ENCODE assay signal across 1 cellular context in genomic region chr11:45982656-45983470, GRCh38.
TF ChIP-seq lines count a peak whose summit lies in the region.

No MANE protein-coding gene starts in this region.

TF ChIP-seq in K562, 482 proteins besides CTCF, POLR2A, EP300 and RAD21 (continued from another document and continues in another):
- no peak for TF ChIP-seq CHAMP1 (IDR thresholded peaks at IDR 0.05)
- no peak for TF ChIP-seq PHF8 (IDR thresholded peaks at IDR 0.05; ENCODE audit: borderline replicate concordance, low read length)
- TF ChIP-seq CREB5 (CRISPR knock-in tag; IDR thresholded peaks at IDR 0.05), result no peak
- TF ChIP-seq HMG20B (CRISPR knock-in tag; IDR thresholded peaks at IDR 0.05), result no peak
- TF ChIP-seq GTF2A2 (tag; IDR thresholded peaks at IDR 0.05), result no peak
- TF ChIP-seq ZNF239 (CRISPR knock-in tag; IDR thresholded peaks at IDR 0.05), result no peak
- peak; percentile 88 for TF ChIP-seq NBN (IDR thresholded peaks at IDR 0.05; ENCODE audit: low read depth)
- no peak for TF ChIP-seq SRSF3 (IDR thresholded peaks at IDR 0.05; ENCODE audit: insufficient read depth, low read length)
- TF ChIP-seq USF2 (CRISPR knock-in tag; IDR thresholded peaks at IDR 0.05), result no peak
- no peak for TF ChIP-seq C11orf30 (IDR thresholded peaks at IDR 0.05; ENCODE audit: low read depth)
- no peak for TF ChIP-seq HDGF (IDR thresholded peaks at IDR 0.05)
- no peak for TF ChIP-seq ZNF12 (CRISPR knock-in tag; IDR thresholded peaks at IDR 0.05)
- TF ChIP-seq, protein P1, sequence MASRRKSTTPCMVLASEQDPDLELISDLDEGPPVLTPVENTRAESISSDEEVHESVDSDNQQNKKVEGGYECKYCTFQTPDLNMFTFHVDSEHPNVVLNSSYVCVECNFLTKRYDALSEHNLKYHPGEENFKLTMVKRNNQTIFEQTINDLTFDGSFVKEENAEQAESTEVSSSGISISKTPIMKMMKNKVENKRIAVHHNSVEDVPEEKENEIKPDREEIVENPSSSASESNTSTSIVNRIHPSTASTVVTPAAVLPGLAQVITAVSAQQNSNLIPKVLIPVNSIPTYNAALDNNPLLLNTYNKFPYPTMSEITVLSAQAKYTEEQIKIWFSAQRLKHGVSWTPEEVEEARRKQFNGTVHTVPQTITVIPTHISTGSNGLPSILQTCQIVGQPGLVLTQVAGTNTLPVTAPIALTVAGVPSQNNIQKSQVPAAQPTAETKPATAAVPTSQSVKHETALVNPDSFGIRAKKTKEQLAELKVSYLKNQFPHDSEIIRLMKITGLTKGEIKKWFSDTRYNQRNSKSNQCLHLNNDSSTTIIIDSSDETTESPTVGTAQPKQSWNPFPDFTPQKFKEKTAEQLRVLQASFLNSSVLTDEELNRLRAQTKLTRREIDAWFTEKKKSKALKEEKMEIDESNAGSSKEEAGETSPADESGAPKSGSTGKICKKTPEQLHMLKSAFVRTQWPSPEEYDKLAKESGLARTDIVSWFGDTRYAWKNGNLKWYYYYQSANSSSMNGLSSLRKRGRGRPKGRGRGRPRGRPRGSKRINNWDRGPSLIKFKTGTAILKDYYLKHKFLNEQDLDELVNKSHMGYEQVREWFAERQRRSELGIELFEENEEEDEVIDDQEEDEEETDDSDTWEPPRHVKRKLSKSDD (conservative IDR thresholded peaks at IDR 0.05; ENCODE audit: low read length), result no peak
- TF ChIP-seq ZNF146 (CRISPR knock-in tag; IDR thresholded peaks at IDR 0.05; ENCODE audit: unreplicated experiment), result no peak
- TF ChIP-seq MEF2A (IDR thresholded peaks at IDR 0.05; ENCODE audit: control insufficient read depth, low read depth, low read length), result no peak
- TF ChIP-seq, protein P2, sequence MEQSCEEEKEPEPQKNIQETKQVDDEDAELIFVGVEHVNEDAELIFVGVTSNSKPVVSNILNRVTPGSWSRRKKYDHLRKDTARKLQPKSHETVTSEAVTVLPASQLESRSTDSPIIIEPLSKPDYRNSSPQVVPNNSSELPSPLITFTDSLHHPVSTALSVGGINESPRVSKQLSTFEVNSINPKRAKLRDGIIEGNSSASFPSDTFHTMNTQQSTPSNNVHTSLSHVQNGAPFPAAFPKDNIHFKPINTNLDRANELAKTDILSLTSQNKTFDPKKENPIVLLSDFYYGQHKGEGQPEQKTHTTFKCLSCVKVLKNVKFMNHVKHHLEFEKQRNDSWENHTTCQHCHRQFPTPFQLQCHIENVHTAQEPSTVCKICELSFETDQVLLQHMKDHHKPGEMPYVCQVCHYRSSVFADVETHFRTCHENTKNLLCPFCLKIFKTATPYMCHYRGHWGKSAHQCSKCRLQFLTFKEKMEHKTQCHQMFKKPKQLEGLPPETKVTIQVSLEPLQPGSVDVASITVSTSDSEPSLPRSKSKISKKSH (CRISPR knock-in tag; IDR thresholded peaks at IDR 0.05), result no peak
- TF ChIP-seq RCOR1 (IDR thresholded peaks at IDR 0.05; ENCODE audit: borderline replicate concordance in 1 of 2, low read depth in 2 of 2, low read length in 2 of 2), result peak; percentile 14 to 61; a peak in 1 of 4 replicates
- TF ChIP-seq, protein P3, sequence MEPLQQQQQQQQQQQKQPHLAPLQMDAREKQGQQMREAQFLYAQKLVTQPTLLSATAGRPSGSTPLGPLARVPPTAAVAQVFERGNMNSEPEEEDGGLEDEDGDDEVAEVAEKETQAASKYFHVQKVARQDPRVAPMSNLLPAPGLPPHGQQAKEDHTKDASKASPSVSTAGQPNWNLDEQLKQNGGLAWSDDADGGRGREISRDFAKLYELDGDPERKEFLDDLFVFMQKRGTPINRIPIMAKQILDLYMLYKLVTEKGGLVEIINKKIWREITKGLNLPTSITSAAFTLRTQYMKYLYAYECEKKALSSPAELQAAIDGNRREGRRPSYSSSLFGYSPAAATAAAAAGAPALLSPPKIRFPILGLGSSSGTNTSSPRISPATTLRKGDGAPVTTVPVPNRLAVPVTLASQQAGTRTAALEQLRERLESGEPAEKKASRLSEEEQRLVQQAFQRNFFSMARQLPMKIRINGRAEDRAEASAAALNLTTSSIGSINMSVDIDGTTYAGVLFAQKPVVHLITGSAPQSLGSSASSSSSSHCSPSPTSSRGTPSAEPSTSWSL (CRISPR knock-in tag; IDR thresholded peaks at IDR 0.05; ENCODE audit: borderline replicate concordance), result no peak
- TF ChIP-seq, protein P4, sequence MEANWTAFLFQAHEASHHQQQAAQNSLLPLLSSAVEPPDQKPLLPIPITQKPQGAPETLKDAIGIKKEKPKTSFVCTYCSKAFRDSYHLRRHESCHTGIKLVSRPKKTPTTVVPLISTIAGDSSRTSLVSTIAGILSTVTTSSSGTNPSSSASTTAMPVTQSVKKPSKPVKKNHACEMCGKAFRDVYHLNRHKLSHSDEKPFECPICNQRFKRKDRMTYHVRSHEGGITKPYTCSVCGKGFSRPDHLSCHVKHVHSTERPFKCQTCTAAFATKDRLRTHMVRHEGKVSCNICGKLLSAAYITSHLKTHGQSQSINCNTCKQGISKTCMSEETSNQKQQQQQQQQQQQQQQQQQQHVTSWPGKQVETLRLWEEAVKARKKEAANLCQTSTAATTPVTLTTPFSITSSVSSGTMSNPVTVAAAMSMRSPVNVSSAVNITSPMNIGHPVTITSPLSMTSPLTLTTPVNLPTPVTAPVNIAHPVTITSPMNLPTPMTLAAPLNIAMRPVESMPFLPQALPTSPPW (CRISPR knock-in tag; IDR thresholded peaks at IDR 0.05), result peak; percentile 94
- TF ChIP-seq TCFL5 (CRISPR knock-in tag; conservative IDR thresholded peaks at IDR 0.05), result no peak
- TF ChIP-seq ZC3H4 (CRISPR knock-in tag; IDR thresholded peaks at IDR 0.05; ENCODE audit: borderline replicate concordance), result no peak
- TF ChIP-seq FOXJ3 (CRISPR knock-in tag; IDR thresholded peaks at IDR 0.05), result no peak
- TF ChIP-seq HDAC3 (IDR thresholded peaks at IDR 0.05; ENCODE audit: borderline replicate concordance, partially characterized antibody), result no peak
- no peak for TF ChIP-seq PURB (CRISPR knock-in tag; IDR thresholded peaks at IDR 0.05; ENCODE audit: low read depth)
- no peak for TF ChIP-seq ZNF76 (CRISPR knock-in tag; IDR thresholded peaks at IDR 0.05; ENCODE audit: borderline replicate concordance)
- no peak for TF ChIP-seq ZNF232 (CRISPR knock-in tag; IDR thresholded peaks at IDR 0.05)
- TF ChIP-seq, protein P5, sequence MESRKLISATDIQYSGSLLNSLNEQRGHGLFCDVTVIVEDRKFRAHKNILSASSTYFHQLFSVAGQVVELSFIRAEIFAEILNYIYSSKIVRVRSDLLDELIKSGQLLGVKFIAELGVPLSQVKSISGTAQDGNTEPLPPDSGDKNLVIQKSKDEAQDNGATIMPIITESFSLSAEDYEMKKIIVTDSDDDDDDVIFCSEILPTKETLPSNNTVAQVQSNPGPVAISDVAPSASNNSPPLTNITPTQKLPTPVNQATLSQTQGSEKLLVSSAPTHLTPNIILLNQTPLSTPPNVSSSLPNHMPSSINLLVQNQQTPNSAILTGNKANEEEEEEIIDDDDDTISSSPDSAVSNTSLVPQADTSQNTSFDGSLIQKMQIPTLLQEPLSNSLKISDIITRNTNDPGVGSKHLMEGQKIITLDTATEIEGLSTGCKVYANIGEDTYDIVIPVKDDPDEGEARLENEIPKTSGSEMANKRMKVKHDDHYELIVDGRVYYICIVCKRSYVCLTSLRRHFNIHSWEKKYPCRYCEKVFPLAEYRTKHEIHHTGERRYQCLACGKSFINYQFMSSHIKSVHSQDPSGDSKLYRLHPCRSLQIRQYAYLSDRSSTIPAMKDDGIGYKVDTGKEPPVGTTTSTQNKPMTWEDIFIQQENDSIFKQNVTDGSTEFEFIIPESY (CRISPR knock-in tag; IDR thresholded peaks at IDR 0.05), result 0 out of 2 replicates have a peak, but pooled peaks have one; percentile 5
- TF ChIP-seq, protein P6, sequence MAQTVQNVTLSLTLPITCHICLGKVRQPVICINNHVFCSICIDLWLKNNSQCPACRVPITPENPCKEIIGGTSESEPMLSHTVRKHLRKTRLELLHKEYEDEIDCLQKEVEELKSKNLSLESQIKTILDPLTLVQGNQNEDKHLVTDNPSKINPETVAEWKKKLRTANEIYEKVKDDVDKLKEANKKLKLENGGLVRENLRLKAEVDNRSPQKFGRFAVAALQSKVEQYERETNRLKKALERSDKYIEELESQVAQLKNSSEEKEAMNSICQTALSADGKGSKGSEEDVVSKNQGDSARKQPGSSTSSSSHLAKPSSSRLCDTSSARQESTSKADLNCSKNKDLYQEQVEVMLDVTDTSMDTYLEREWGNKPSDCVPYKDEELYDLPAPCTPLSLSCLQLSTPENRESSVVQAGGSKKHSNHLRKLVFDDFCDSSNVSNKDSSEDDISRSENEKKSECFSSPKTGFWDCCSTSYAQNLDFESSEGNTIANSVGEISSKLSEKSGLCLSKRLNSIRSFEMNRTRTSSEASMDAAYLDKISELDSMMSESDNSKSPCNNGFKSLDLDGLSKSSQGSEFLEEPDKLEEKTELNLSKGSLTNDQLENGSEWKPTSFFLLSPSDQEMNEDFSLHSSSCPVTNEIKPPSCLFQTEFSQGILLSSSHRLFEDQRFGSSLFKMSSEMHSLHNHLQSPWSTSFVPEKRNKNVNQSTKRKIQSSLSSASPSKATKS (CRISPR knock-in tag; IDR thresholded peaks at IDR 0.05), result no peak
- TF ChIP-seq ZFP36 (IDR thresholded peaks at IDR 0.05; ENCODE audit: low read depth, low read length, partially characterized antibody), result no peak
- no peak for TF ChIP-seq ZNF668 (CRISPR knock-in tag; IDR thresholded peaks at IDR 0.05)
- no peak for TF ChIP-seq KLF6 (CRISPR knock-in tag; IDR thresholded peaks at IDR 0.05; ENCODE audit: borderline replicate concordance)
- TF ChIP-seq CBFB (CRISPR knock-in tag; IDR thresholded peaks at IDR 0.05), result no peak
- TF ChIP-seq, protein P7, sequence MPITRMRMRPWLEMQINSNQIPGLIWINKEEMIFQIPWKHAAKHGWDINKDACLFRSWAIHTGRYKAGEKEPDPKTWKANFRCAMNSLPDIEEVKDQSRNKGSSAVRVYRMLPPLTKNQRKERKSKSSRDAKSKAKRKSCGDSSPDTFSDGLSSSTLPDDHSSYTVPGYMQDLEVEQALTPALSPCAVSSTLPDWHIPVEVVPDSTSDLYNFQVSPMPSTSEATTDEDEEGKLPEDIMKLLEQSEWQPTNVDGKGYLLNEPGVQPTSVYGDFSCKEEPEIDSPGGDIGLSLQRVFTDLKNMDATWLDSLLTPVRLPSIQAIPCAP (CRISPR knock-in tag; IDR thresholded peaks at IDR 0.05; ENCODE audit: borderline replicate concordance), result no peak
- TF ChIP-seq ADNP (tag; IDR thresholded peaks at IDR 0.05), result no peak
- no peak for TF ChIP-seq EWSR1 (IDR thresholded peaks at IDR 0.05; ENCODE audit: borderline replicate concordance, low read depth, partially characterized antibody)
- TF ChIP-seq, protein P8, sequence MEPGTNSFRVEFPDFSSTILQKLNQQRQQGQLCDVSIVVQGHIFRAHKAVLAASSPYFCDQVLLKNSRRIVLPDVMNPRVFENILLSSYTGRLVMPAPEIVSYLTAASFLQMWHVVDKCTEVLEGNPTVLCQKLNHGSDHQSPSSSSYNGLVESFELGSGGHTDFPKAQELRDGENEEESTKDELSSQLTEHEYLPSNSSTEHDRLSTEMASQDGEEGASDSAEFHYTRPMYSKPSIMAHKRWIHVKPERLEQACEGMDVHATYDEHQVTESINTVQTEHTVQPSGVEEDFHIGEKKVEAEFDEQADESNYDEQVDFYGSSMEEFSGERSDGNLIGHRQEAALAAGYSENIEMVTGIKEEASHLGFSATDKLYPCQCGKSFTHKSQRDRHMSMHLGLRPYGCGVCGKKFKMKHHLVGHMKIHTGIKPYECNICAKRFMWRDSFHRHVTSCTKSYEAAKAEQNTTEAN (CRISPR knock-in tag; IDR thresholded peaks at IDR 0.05), result no peak
- no peak for TF ChIP-seq ZFX (CRISPR knock-in tag; IDR thresholded peaks at IDR 0.05)
- TF ChIP-seq KAT2B (IDR thresholded peaks at IDR 0.05; ENCODE audit: low read depth, low read length), result no peak
- no peak for TF ChIP-seq CHD4 (IDR thresholded peaks at IDR 0.05; ENCODE audit: insufficient read depth, insufficient replicate concordance, low read depth, low read length, poor library complexity, severe bottlenecking)
- no peak; the same call in none of the 2 replicates for TF ChIP-seq HES1 (IDR thresholded peaks at IDR 0.05; ENCODE audit: low read depth)
- TF ChIP-seq RHOXF2B (CRISPR knock-in tag; conservative IDR thresholded peaks at IDR 0.05), result no peak
- no peak for TF ChIP-seq TGIF2 (CRISPR knock-in tag; IDR thresholded peaks at IDR 0.05)
- peak; percentile 80; the same call in 1 of the 2 replicates for TF ChIP-seq NFRKB (IDR thresholded peaks at IDR 0.05; ENCODE audit: low read depth)
- TF ChIP-seq JUN (IDR thresholded peaks at IDR 0.05; ENCODE audit: borderline replicate concordance, low read depth, low read length), result peak; percentile 89
- TF ChIP-seq JUN (CRISPR knock-in tag; IDR thresholded peaks at IDR 0.05; ENCODE audit: borderline replicate concordance), result peak; percentile 69; the same call in 1 of the 2 replicates
